In the genomic region with DNA sequence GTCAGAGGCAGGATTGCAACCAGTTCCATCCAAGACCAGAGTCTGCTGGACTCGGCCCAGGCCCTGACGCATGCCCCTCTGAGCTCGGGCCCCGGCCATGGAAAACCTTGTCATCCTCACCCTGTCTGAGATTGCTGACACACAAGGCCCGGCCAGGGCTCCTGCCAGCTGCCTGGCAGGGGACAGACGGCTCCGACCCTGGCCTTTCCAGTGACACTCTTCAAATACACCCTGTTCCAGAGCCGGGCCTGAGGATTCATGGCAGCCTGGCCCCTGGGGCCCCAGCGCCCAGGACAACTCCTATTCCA, we compare ENCODE assay signal across 23 cellular contexts. TPM values are rescaled to one million over a fixed set of nuclear protein-coding genes. Genes with fewer than 3 reads are reported as not detected.
"Had no signal": no experiment of that assay in that cellular context is flagged by ENCODE, and none has a peak within 500 bp of the region (broad histone marks: within the 10 kb centered on the region; RNA-seq: fewer than 3 reads in every experiment).

No MANE protein-coding gene starts in this region.

- H3K27ac ChIP-seq: coronary artery, gastrocnemius medialis, parathyroid adenoma, transverse colon, uterus had no signal

- H3K27ac Mint-ChIP-seq: activated CD4-positive, alpha-beta T cell treated with anti-CD3 and anti-CD28 coated beads, Interleukin-2, amount 10 ng/mL, durations not matched to agents 7 days and 5 days; activated CD8-positive, alpha-beta T cell treated with anti-CD3 and anti-CD28 coated beads, Interleukin-2, amount 10 ng/mL, durations not matched to agents 7 days and 5 days; activated naive CD8-positive, alpha-beta T cell treated with anti-CD3 and anti-CD28 coated beads, Interleukin-2, amount 10 ng/mL, durations not matched to agents 7 days and 5 days; activated T-cell treated with anti-CD3 and anti-CD28 coated beads, Interleukin-2, amount 50 U/mL, for 24 hours; activated T-helper 2 cell treated with anti-CD3 and anti-CD28 coated beads, Interferon-gamma antibody, Interleukin-2, Interleukin-4, amounts not matched to agents 10 μg/mL and 5 μg/mL and 100 μg/mL, durations not matched to agents 14 hours and 24 hours and 36 hours; immature natural killer cell; natural killer cell; T-cell had no signal

- H3K36me3 ChIP-seq: gastrocnemius medialis, transverse colon, uterus had no signal

- H3K4me1 Mint-ChIP-seq: activated CD4-positive, alpha-beta T cell treated with anti-CD3 and anti-CD28 coated beads, Interleukin-2, amount 10 ng/mL, durations not matched to agents 7 days and 5 days; activated naive CD8-positive, alpha-beta T cell treated with anti-CD3 and anti-CD28 coated beads, Interleukin-2, amount 10 ng/mL, durations not matched to agents 7 days and 5 days; brain; natural killer cell had no signal

- H3K36me3 Mint-ChIP-seq: activated naive CD8-positive, alpha-beta T cell treated with anti-CD3 and anti-CD28 coated beads, Interleukin-2, amount 10 ng/mL, durations not matched to agents 7 days and 5 days; brain; immature natural killer cell; natural killer cell; T-cell had no signal

- H3K9me3 ChIP-seq: gastrocnemius medialis, transverse colon, uterus had no signal

- H3K9me3 Mint-ChIP-seq: activated CD4-positive, alpha-beta T cell treated with anti-CD3 and anti-CD28 coated beads, Interleukin-2, amount 10 ng/mL, durations not matched to agents 7 days and 5 days; activated naive CD8-positive, alpha-beta T cell treated with anti-CD3 and anti-CD28 coated beads, Interleukin-2, amount 10 ng/mL, durations not matched to agents 7 days and 5 days; activated T-cell treated with anti-CD3 and anti-CD28 coated beads, Interleukin-2, amount 50 U/mL, for 24 hours; activated T-helper 2 cell treated with anti-CD3 and anti-CD28 coated beads, Interferon-gamma antibody, Interleukin-2, Interleukin-4, amounts not matched to agents 10 μg/mL and 5 μg/mL and 100 μg/mL, durations not matched to agents 14 hours and 24 hours and 36 hours; immature natural killer cell; natural killer cell; T-cell had no signal

- DNase-seq: activated CD4-positive, alpha-beta T cell treated with anti-CD3 and anti-CD28 coated beads, Interleukin-2, amount 10 ng/mL, durations not matched to agents 7 days and 5 days; activated CD8-positive, alpha-beta T cell treated with anti-CD3 and anti-CD28 coated beads, Interleukin-2, amount 10 ng/mL, durations not matched to agents 7 days and 5 days; activated naive CD4-positive, alpha-beta T cell treated with Interleukin-2 at 50 U/mL for 16 hours; activated naive CD8-positive, alpha-beta T cell treated with anti-CD3 and anti-CD28 coated beads, Interleukin-2, amount 10 ng/mL, durations not matched to agents 7 days and 5 days; activated T-cell treated with anti-CD3 and anti-CD28 coated beads, Interleukin-2, amount 50 U/mL, for 24 hours; anterior cingulate cortex; central memory CD4-positive, alpha-beta T cell; gastrocnemius medialis; immature natural killer cell; kidney glomerular epithelial cell; mesenchymal stem cell; natural killer cell; stimulated activated naive CD4-positive, alpha-beta T cell treated with Interleukin-2 at 50 U/mL for 16 hours; T-cell; T-helper 9 cell; transverse colon; uterus had no signal

- H3K27me3 ChIP-seq: gastrocnemius medialis, uterus had no signal

- H3K4me1 ChIP-seq: gastrocnemius medialis, parathyroid adenoma, uterus had no signal

- ATAC-seq: activated CD8-positive, alpha-beta T cell treated with anti-CD3 and anti-CD28 coated beads, Interleukin-2, amount 10 ng/mL, durations not matched to agents 7 days and 5 days; gastrocnemius medialis; natural killer cell; T-cell had no signal

- H3K4me3 Mint-ChIP-seq: activated CD4-positive, alpha-beta T cell treated with anti-CD3 and anti-CD28 coated beads, Interleukin-2, amount 10 ng/mL, durations not matched to agents 7 days and 5 days; activated CD8-positive, alpha-beta T cell treated with anti-CD3 and anti-CD28 coated beads, Interleukin-2, amount 10 ng/mL, durations not matched to agents 7 days and 5 days; activated naive CD8-positive, alpha-beta T cell treated with anti-CD3 and anti-CD28 coated beads, Interleukin-2, amount 10 ng/mL, durations not matched to agents 7 days and 5 days; activated T-cell treated with anti-CD3 and anti-CD28 coated beads, Interleukin-2, amount 50 U/mL, for 24 hours; brain; immature natural killer cell; natural killer cell; T-cell had no signal

- H3K4me3 ChIP-seq: coronary artery, gastrocnemius medialis, transverse colon, uterus had no signal

RNA-seq across cellular contexts. Expression of a gene that starts 3.2 kb away (rescaled TPM):
- total RNA-seq: activated CD4-positive, alpha-beta T cell treated with anti-CD3 and anti-CD28 coated beads, Interleukin-2, amount 10 ng/mL, durations not matched to agents 7 days and 5 days; activated CD8-positive, alpha-beta T cell treated with anti-CD3 and anti-CD28 coated beads, Interleukin-2, amount 10 ng/mL, durations not matched to agents 7 days and 5 days; activated naive CD8-positive, alpha-beta T cell treated with anti-CD3 and anti-CD28 coated beads, Interleukin-2, amount 10 ng/mL, durations not matched to agents 7 days and 5 days; activated T-helper 2 cell treated with anti-CD3 and anti-CD28 coated beads, Interferon-gamma antibody, Interleukin-2, Interleukin-4, amounts not matched to agents 10 μg/mL and 5 μg/mL and 100 μg/mL, durations not matched to agents 14 hours and 24 hours and 36 hours; gastrocnemius medialis; lower leg skin; mucosa of gallbladder; T-cell; transverse colon; uterus had no signal
- polyA plus RNA-seq: immature natural killer cell had no signal
